ENCODE assay signal across 11 cellular contexts in the genomic region with DNA sequence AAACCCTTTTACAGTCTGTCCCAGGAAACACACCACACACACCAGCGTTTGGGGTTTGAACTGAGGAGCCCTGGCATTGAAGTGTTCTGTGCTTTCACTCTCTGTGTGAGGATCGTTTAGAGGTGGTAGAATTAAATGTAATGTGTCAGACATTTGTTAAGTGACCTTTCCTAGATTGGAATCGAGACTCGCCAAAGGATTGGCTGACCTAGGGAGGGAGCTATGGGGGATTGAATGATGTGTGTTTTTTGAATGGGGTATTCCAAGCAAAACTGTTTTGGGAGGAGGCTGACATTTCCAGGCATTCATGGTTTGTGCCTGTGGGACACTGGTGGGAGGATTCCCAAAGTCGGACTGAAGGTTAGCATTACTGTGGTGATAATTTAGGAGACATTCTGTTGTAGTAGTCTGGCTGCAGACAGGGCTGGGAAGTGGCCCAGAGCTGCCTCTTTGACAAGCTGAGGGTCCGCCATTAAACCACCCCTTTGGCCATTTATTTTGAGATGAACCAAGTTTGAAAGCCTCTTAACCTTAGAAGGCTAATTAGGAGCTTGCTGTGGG. TPM values are rescaled to one million over a fixed set of nuclear protein-coding genes. Genes with fewer than 3 reads are reported as not detected.
DNase-seq lines count a peak whose midpoint lies in the region; ATAC-seq and TF ChIP-seq lines count a peak whose summit lies in the region.
"Had no signal": no experiment of that assay in that cellular context is flagged by ENCODE, and none has a peak within 500 bp of the region (broad histone marks: within the 10 kb centered on the region; RNA-seq: fewer than 3 reads in every experiment).

No MANE protein-coding gene starts in this region.

- no peak for TF ChIP-seq CTCF in heart right ventricle (IDR thresholded peaks at IDR 0.05)

- intact Hi-C loops in heart right ventricle (cut with DNase I) (loop anchor here in 7 of 10 donors (5.0 to 10.0 kb wide), 5 partner anchors 55 to 138 kb away; no protein-coding TSS in a partner anchor), sciatic nerve (cut with DNase I) (loop anchor here (5.0 kb wide), 1 partner anchor 255 kb away; no protein-coding TSS in a partner anchor)

- H3K9me3 Mint-ChIP-seq in activated T-helper 17 cell treated with anti-CD3 and anti-CD28 coated beads, Interleukin-2, amount 50 U/mL, for 72 hours = no peaks in the 10 kb centered on the region

- H3K27ac ChIP-seq in heart right ventricle = peak overlapping the region; percentile 75 to 93 (median 87)
- H3K27ac ChIP-seq: KMS-11 had no signal

- WGBS in heart right ventricle, 2 donors = 46 to 54% methylated on average over 6 of the region's 6 CpGs

- DNase-seq in H7 (no peak), heart right ventricle (no peak), sciatic nerve (ENCODE audit: low spot score) (no peak), NCI-H345 treated with DMSO at 0.1 percent for 48 hours (lab: John Stamatoyannopoulos, UW; ENCODE audit: unreplicated experiment) (no peak), SW480 (ENCODE audit: low spot score) (no peak), middle frontal gyrus (ENCODE audit: extremely low spot score, low spot score) (no peak)
- DNase-seq: activated CD4-positive, alpha-beta T cell treated with anti-CD3 and anti-CD28 coated beads for 1 hour had no signal

- ATAC-seq in activated T-helper 17 cell treated with anti-CD3 and anti-CD28 coated beads, Interleukin-2, amount 50 U/mL, for 72 hours (replicated peaks) = no peak
- ATAC-seq in heart right ventricle (peak in 7 of 8 donors; percentile 6 to 50 (median 32)), sciatic nerve (peak; percentile 27), GM21528 (IDR thresholded peaks at IDR 0.05; ENCODE audit: low FRiP score, unreplicated experiment) (no peak)

- H3K27me3 ChIP-seq in H7 (ENCODE audit: control insufficient read depth, insufficient read depth, low read length) (no peaks in the 10 kb centered on the region), heart right ventricle (peaks cover 0 to 32% (median 0%) of the 10 kb centered on the region in 7 donors)

- no peak overlapping the region for H3K27ac Mint-ChIP-seq in activated T-helper 17 cell treated with anti-CD3 and anti-CD28 coated beads, Interleukin-2, amount 50 U/mL, for 72 hours

- H3K9me3 ChIP-seq in heart right ventricle = peaks cover 0 to 7% (median 0%) of the 10 kb centered on the region in 11 donors

- H3K4me3 Mint-ChIP-seq in activated T-helper 17 cell treated with anti-CD3 and anti-CD28 coated beads, Interleukin-2, amount 50 U/mL, for 72 hours = peak overlapping the region; percentile 82

- H3K4me1 Mint-ChIP-seq in activated T-helper 17 cell treated with anti-CD3 and anti-CD28 coated beads, Interleukin-2, amount 50 U/mL, for 72 hours = peaks cover 4% of the 10 kb centered on the region

- H3K36me3 Mint-ChIP-seq in activated T-helper 17 cell treated with anti-CD3 and anti-CD28 coated beads, Interleukin-2, amount 50 U/mL, for 72 hours (ENCODE audit: low read depth) = peaks cover 5% of the 10 kb centered on the region

- peaks cover 5 to 63% (median 34%) of the 10 kb centered on the region in 9 donors for H3K4me1 ChIP-seq in heart right ventricle

- H3K27me3 Mint-ChIP-seq in activated T-helper 17 cell treated with anti-CD3 and anti-CD28 coated beads, Interleukin-2, amount 50 U/mL, for 72 hours = peaks cover 19% of the 10 kb centered on the region

- H3K36me3 ChIP-seq in H7 (replicated peaks; ENCODE audit: control insufficient read depth, insufficient read depth, low read length) = no peaks in the 10 kb centered on the region
- no peaks in the 10 kb centered on the region for H3K36me3 ChIP-seq in heart right ventricle
- H3K36me3 ChIP-seq: tibial nerve had no signal

- H3K4me3 ChIP-seq in H7 (ENCODE audit: insufficient read depth, low read depth, low read length) (peak overlapping the region; percentile 87; the same call in 1 of the 2 replicates), heart right ventricle (peak overlapping the region in 9 of 10 donors; percentile 65 to 88 (median 77))

RNA-seq across cellular contexts. Expression of a gene that starts 1.7 kb away (rescaled TPM):
- 47.4 and 55.8 TPM in 2 replicates for total RNA-seq in H7 (2014; rRNA removed; shearing (Covaris generic))
- total RNA-seq in activated T-helper 17 cell treated with anti-CD3 and anti-CD28 coated beads, Interleukin-2, amount 50 U/mL, for 72 hours = 10 to 100 TPM in 1 of 2 donors, 1 to 10 TPM in 1; 2.4 to 28.5 TPM
- 10 to 100 TPM in 9 of 10 donors, 1 to 10 TPM in 1; 8.7 to 32.4 (median 15.9) TPM for total RNA-seq in heart right ventricle
- 10 to 100 TPM in 1 of 2 donors, 1 to 10 TPM in 1; 8.7 to 13.8 TPM for polyA plus RNA-seq in heart right ventricle
- total RNA-seq in sciatic nerve = 74.9 TPM

Comparison
In these comparisons a context has a peak if more than half of its experiments do, and no peak if none do; other contexts are left out.
1. ATAC-seq: peak in heart right ventricle (7 of 8) and sciatic nerve (single experiment); none in activated T-helper 17 cell treated with anti-CD3 and anti-CD28 coated beads, Interleukin-2, amount 50 U/mL, for 72 hours (single experiment) and GM21528 (single experiment).